26 cellular contexts compared by ENCODE assay signal in the genomic region with DNA sequence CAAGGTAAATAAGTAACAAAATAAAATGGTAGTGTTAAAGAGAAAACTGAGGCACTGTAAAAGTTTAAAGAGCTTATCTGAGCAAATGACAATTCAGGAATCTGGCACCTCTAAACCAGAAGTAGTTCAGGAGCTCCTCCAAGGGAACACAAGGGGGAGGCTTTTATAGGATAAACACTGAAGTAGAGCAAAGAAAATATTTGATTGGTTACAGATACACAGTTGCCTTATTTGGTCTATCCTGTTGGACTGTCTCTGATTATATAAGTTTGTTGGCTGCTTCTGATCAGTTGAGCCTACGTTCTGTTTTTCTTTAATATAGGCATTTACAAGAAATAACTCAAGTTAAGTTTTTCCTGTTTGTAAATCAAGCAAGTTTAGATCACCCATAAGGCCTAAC.
"Had no signal": no experiment of that assay in that cellular context is flagged by ENCODE, and none has a peak within 500 bp of the region (broad histone marks: within the 10 kb centered on the region; RNA-seq: fewer than 3 reads in every experiment).

No MANE protein-coding gene starts in this region.

- H3K36me3 ChIP-seq: ascending aorta, heart right ventricle, right atrium auricular region, stomach, suprapubic skin, tibial artery, WERI-Rb-1 had no signal

- ATAC-seq: activated CD4-positive, CD25-positive, alpha-beta regulatory T cell treated with anti-CD3 and anti-CD28 coated beads, Interleukin-2, amount 50 U/mL, for 24 hours; esophagus mucosa; foreskin keratinocyte; naive thymus-derived CD8-positive, alpha-beta T cell; T-helper 17 cell had no signal

- H3K36me3 Mint-ChIP-seq: activated naive CD8-positive, alpha-beta T cell; naive thymus-derived CD8-positive, alpha-beta T cell; stimulated activated naive B cell treated with anti-CD40 and anti-IgM and Interleukin-4, amounts not matched to agents 10 μg/mL and 1 μg/mL and 100 μg/mL, for 72 hours had no signal

- H3K27ac ChIP-seq: ascending aorta, foreskin keratinocyte, heart right ventricle, stomach, suprapubic skin, tibial artery, WERI-Rb-1 had no signal

- H3K4me3 Mint-ChIP-seq: activated naive CD8-positive, alpha-beta T cell; brain; naive thymus-derived CD8-positive, alpha-beta T cell; T-helper 17 cell had no signal

- H3K9me3 Mint-ChIP-seq: brain; naive thymus-derived CD8-positive, alpha-beta T cell had no signal

- H3K27me3 Mint-ChIP-seq: activated naive CD8-positive, alpha-beta T cell; brain had no signal

- H3K27ac Mint-ChIP-seq: activated naive CD8-positive, alpha-beta T cell; naive thymus-derived CD8-positive, alpha-beta T cell; stimulated activated naive B cell treated with anti-CD40 and anti-IgM and Interleukin-4, amounts not matched to agents 10 μg/mL and 1 μg/mL and 100 μg/mL, for 72 hours; T-helper 17 cell had no signal

- DNase-seq: activated CD4-positive, alpha-beta T cell treated with anti-CD3 and anti-CD28 coated beads for 48 hours; activated CD4-positive, alpha-beta T cell treated with anti-CD3 and anti-CD28 coated beads, Interleukin-2, amount 50 U/mL, for 48 hours; activated CD8-positive, alpha-beta memory T cell treated with anti-CD3 and anti-CD28 coated beads for 24 hours; activated effector memory CD4-positive, alpha-beta T cell treated with Interleukin-2 at 50 U/mL for 16 hours; activated naive CD4-positive, alpha-beta T cell treated with Interleukin-2 at 50 U/mL for 16 hours; caudate nucleus; foreskin keratinocyte; heart right ventricle; mammary epithelial cell; midbrain; naive thymus-derived CD8-positive, alpha-beta T cell; stimulated activated CD4-positive, alpha-beta T cell treated with anti-CD3 and anti-CD28 coated beads, Interleukin-15, amount 100 ng/mL, for 24 hours; stimulated activated CD4-positive, alpha-beta T cell treated with anti-CD3 and anti-CD28 coated beads, Interleukin-2, amount 100 ng/mL, for 24 hours; stomach; T-helper 17 cell; T1000; tibial artery had no signal

- H3K27me3 ChIP-seq: ascending aorta, foreskin keratinocyte, heart right ventricle, right atrium auricular region, stomach, suprapubic skin, tibial artery had no signal

- H3K4me3 ChIP-seq: ascending aorta, heart right ventricle, right atrium auricular region, stomach, suprapubic skin, tibial artery had no signal

- H3K4me1 ChIP-seq: ascending aorta, foreskin keratinocyte, suprapubic skin, tibial artery had no signal

- H3K9me3 ChIP-seq: ascending aorta, heart right ventricle, right atrium auricular region, stomach, suprapubic skin, tibial artery had no signal
